In genomic region chr17:77427471-77427991, GRCh38 we compare ENCODE assay signal across 8 cellular contexts.
DNase-seq lines count a peak whose midpoint lies in the region; ATAC-seq, FAIRE-seq and TF ChIP-seq lines count a peak whose summit lies in the region.

No MANE protein-coding gene starts in this region.

- ATAC-seq in activated CD8-positive, alpha-beta T cell treated with anti-CD3 and anti-CD28 coated beads, Interleukin-2, amount 10 ng/mL, durations not matched to agents 7 days and 5 days: no peak
- peak in 1 of 2 donors; percentile 30 for ATAC-seq in left cardiac atrium
- ATAC-seq in stimulated activated memory B cell treated with anti-CD40 and anti-IgM and Interleukin-4, amounts not matched to agents 10 μg/mL and 1 μg/mL and 100 μg/mL, for 72 hours: no peak
- no peak for ATAC-seq in GM21515 (IDR thresholded peaks at IDR 0.05; ENCODE audit: unreplicated experiment)

- H3K4me1 Mint-ChIP-seq in activated CD8-positive, alpha-beta T cell treated with anti-CD3 and anti-CD28 coated beads, Interleukin-2, amount 10 ng/mL, durations not matched to agents 7 days and 5 days (ENCODE audit: low read depth): peaks cover 96% of the 10 kb centered on the region
- H3K4me1 Mint-ChIP-seq in stimulated activated memory B cell treated with anti-CD40 and anti-IgM and Interleukin-4, amounts not matched to agents 10 μg/mL and 1 μg/mL and 100 μg/mL, for 72 hours: peaks cover 50% of the 10 kb centered on the region

- peak overlapping the region; percentile 56 for H3K27ac Mint-ChIP-seq in activated CD8-positive, alpha-beta T cell treated with anti-CD3 and anti-CD28 coated beads, Interleukin-2, amount 10 ng/mL, durations not matched to agents 7 days and 5 days
- H3K27ac Mint-ChIP-seq in stimulated activated memory B cell treated with anti-CD40 and anti-IgM and Interleukin-4, amounts not matched to agents 10 μg/mL and 1 μg/mL and 100 μg/mL, for 72 hours: peak overlapping the region; percentile 81

- no peak for TF ChIP-seq POLR2A in H54 (IDR thresholded peaks at IDR 0.05; ENCODE audit: low read depth, low read length)

- FAIRE-seq in H54 (lab: Jason Lieb, UNC): no peak

- no peaks in the 10 kb centered on the region for H3K27me3 Mint-ChIP-seq in activated CD8-positive, alpha-beta T cell treated with anti-CD3 and anti-CD28 coated beads, Interleukin-2, amount 10 ng/mL, durations not matched to agents 7 days and 5 days (ENCODE audit: low read depth)
- H3K27me3 Mint-ChIP-seq in stimulated activated memory B cell treated with anti-CD40 and anti-IgM and Interleukin-4, amounts not matched to agents 10 μg/mL and 1 μg/mL and 100 μg/mL, for 72 hours: no peaks in the 10 kb centered on the region

- H3K9me3 Mint-ChIP-seq in activated CD8-positive, alpha-beta T cell treated with anti-CD3 and anti-CD28 coated beads, Interleukin-2, amount 10 ng/mL, durations not matched to agents 7 days and 5 days (ENCODE audit: insufficient read depth): no peaks in the 10 kb centered on the region
- H3K9me3 Mint-ChIP-seq in stimulated activated memory B cell treated with anti-CD40 and anti-IgM and Interleukin-4, amounts not matched to agents 10 μg/mL and 1 μg/mL and 100 μg/mL, for 72 hours: no peaks in the 10 kb centered on the region

- no peak overlapping the region for H3K4me3 Mint-ChIP-seq in activated CD8-positive, alpha-beta T cell treated with anti-CD3 and anti-CD28 coated beads, Interleukin-2, amount 10 ng/mL, durations not matched to agents 7 days and 5 days
- H3K4me3 Mint-ChIP-seq in stimulated activated memory B cell treated with anti-CD40 and anti-IgM and Interleukin-4, amounts not matched to agents 10 μg/mL and 1 μg/mL and 100 μg/mL, for 72 hours: no peak overlapping the region

- H3K36me3 Mint-ChIP-seq in activated CD8-positive, alpha-beta T cell treated with anti-CD3 and anti-CD28 coated beads, Interleukin-2, amount 10 ng/mL, durations not matched to agents 7 days and 5 days (ENCODE audit: low read depth): peaks cover 43% of the 10 kb centered on the region
- H3K36me3 Mint-ChIP-seq in stimulated activated memory B cell treated with anti-CD40 and anti-IgM and Interleukin-4, amounts not matched to agents 10 μg/mL and 1 μg/mL and 100 μg/mL, for 72 hours: no peaks in the 10 kb centered on the region

- POLR2A ChIA-PET in activated CD8-positive, alpha-beta T cell treated with anti-CD3 and anti-CD28 coated beads, Interleukin-2, amount 10 ng/mL, durations not matched to agents 7 days and 5 days (lab: Charles Lee): interaction anchor here (0.6 to 2.4 kb wide), 4 partner anchors 13 to 31 kb away, joined by 3 to 11 read pairs (median 6); no protein-coding TSS in a partner anchor

- CTCF ChIA-PET in activated CD8-positive, alpha-beta T cell treated with anti-CD3 and anti-CD28 coated beads, Interleukin-2, amount 10 ng/mL, durations not matched to agents 7 days and 5 days (lab: Charles Lee): interaction anchor here (1.0 to 12.5 kb wide), 6 partner anchors 14 to 96 kb away, joined by 3 to 149 read pairs (median 32); no protein-coding TSS in a partner anchor

- intact Hi-C loops in left cardiac atrium (cut with DNase I): loop anchor here (5.0 to 10.0 kb wide), 2 partner anchors 53 to 100 kb away; no protein-coding TSS in a partner anchor

- DNase-seq in H54 (ENCODE audit: insufficient read length, low spot score): peak; percentile 78
- no peak for DNase-seq in activated CD8-positive, alpha-beta T cell treated with anti-CD3 and anti-CD28 coated beads, Interleukin-2, amount 10 ng/mL, durations not matched to agents 7 days and 5 days
- DNase-seq in left cardiac atrium: peak; percentile 76
- no peak for DNase-seq in NCI-H510A (lab: John Stamatoyannopoulos, UW)
- no peak for DNase-seq in foreskin melanocyte
- DNase-seq in stimulated activated CD4-positive, alpha-beta T cell treated with anti-CD3 and anti-CD28 coated beads, Interleukin-4, amount 100 ng/mL, for 24 hours: no peak

Comparison
In these comparisons a context has a peak if more than half of its experiments do, and no peak if none do; other contexts are left out.
1. DNase-seq: peak in H54 (single experiment) and left cardiac atrium (single experiment); none in activated CD8-positive, alpha-beta T cell treated with anti-CD3 and anti-CD28 coated beads, Interleukin-2, amount 10 ng/mL, durations not matched to agents 7 days and 5 days (single experiment), NCI-H510A (single experiment), foreskin melanocyte (single experiment) and stimulated activated CD4-positive, alpha-beta T cell treated with anti-CD3 and anti-CD28 coated beads, Interleukin-4, amount 100 ng/mL, for 24 hours (single experiment).